17 cellular contexts compared by ENCODE assay signal in genomic region chr9:112377087-112377486, GRCh38. TPM values are rescaled to one million over a fixed set of nuclear protein-coding genes. Genes with fewer than 3 reads are reported as not detected.
DNase-seq lines count a peak whose midpoint lies in the region; ATAC-seq and TF ChIP-seq lines count a peak whose summit lies in the region.
"Had no signal": no experiment of that assay in that cellular context is flagged by ENCODE, and none has a peak within 500 bp of the region (broad histone marks: within the 10 kb centered on the region; RNA-seq: fewer than 3 reads in every experiment).

No MANE protein-coding gene starts in this region.

- H3K27ac Mint-ChIP-seq in activated naive CD8-positive, alpha-beta T cell treated with anti-CD3 and anti-CD28 coated beads, Interleukin-2, amount 10 ng/mL, durations not matched to agents 7 days and 5 days = no peak overlapping the region
- no peak overlapping the region for H3K27ac Mint-ChIP-seq in activated naive CD8-positive, alpha-beta T cell treated with anti-CD3 and anti-CD28 coated beads, Interleukin-2, amount 50 U/mL, for 24 hours
- H3K27ac Mint-ChIP-seq: activated B cell treated with CpG ODN at 0.5 μM for 24 hours had no signal

- no peak for ATAC-seq in activated naive CD8-positive, alpha-beta T cell treated with anti-CD3 and anti-CD28 coated beads, Interleukin-2, amount 10 ng/mL, durations not matched to agents 7 days and 5 days (ENCODE audit: low read depth)
- ATAC-seq in activated naive CD8-positive, alpha-beta T cell treated with anti-CD3 and anti-CD28 coated beads, Interleukin-2, amount 50 U/mL, for 24 hours = no peak
- ATAC-seq: activated T-cell treated with anti-CD3 and anti-CD28 coated beads, Interleukin-2, amount 50 U/mL, for 4 hours; upper lobe of right lung had no signal

- peaks cover 37% of the 10 kb centered on the region for H3K4me1 Mint-ChIP-seq in activated naive CD8-positive, alpha-beta T cell treated with anti-CD3 and anti-CD28 coated beads, Interleukin-2, amount 10 ng/mL, durations not matched to agents 7 days and 5 days
- H3K4me1 Mint-ChIP-seq in activated naive CD8-positive, alpha-beta T cell treated with anti-CD3 and anti-CD28 coated beads, Interleukin-2, amount 50 U/mL, for 24 hours = peaks cover 38% of the 10 kb centered on the region

- H3K9me3 ChIP-seq in duodenal mucosa (ENCODE audit: control insufficient read depth in 1 of 2, low read length in 2 of 2) (no peaks in the 10 kb centered on the region), skeletal muscle satellite cell (replicated peaks; ENCODE audit: low read length) (no peaks in the 10 kb centered on the region), smooth muscle cell (replicated peaks; ENCODE audit: low read depth) (no peaks in the 10 kb centered on the region)
- H3K9me3 ChIP-seq: upper lobe of right lung had no signal

- H3F3A ChIP-seq in smooth muscle cell (ENCODE audit: low read depth) = peaks cover 5% of the 10 kb centered on the region

- peak overlapping the region; percentile 79 to 90 for H3K4me3 ChIP-seq in duodenal mucosa (ENCODE audit: low read depth in 1 of 2, low read length in 2 of 2)
- H3K4me3 ChIP-seq in skeletal muscle satellite cell (ENCODE audit: low read length) = no peak overlapping the region
- no peak overlapping the region for H3K4me3 ChIP-seq in smooth muscle cell

- H3K36me3 Mint-ChIP-seq in activated naive CD8-positive, alpha-beta T cell treated with anti-CD3 and anti-CD28 coated beads, Interleukin-2, amount 10 ng/mL, durations not matched to agents 7 days and 5 days = peaks cover 21% of the 10 kb centered on the region
- peaks cover 4% of the 10 kb centered on the region for H3K36me3 Mint-ChIP-seq in activated naive CD8-positive, alpha-beta T cell treated with anti-CD3 and anti-CD28 coated beads, Interleukin-2, amount 50 U/mL, for 24 hours (ENCODE audit: low read depth)

- no peak for DNase-seq in activated naive CD8-positive, alpha-beta T cell treated with anti-CD3 and anti-CD28 coated beads, Interleukin-2, amount 10 ng/mL, durations not matched to agents 7 days and 5 days
- DNase-seq in activated naive CD8-positive, alpha-beta T cell treated with anti-CD3 and anti-CD28 coated beads, Interleukin-2, amount 50 U/mL, for 24 hours = no peak
- peak; percentile 55 for DNase-seq in M059J (ENCODE audit: low read depth)
- DNase-seq in NCI-H69 (lab: John Stamatoyannopoulos, UW) = no peak
- no peak for DNase-seq in amygdala (lab: John Stamatoyannopoulos, UW)
- no peak for DNase-seq in smooth muscle cell (lab: John Stamatoyannopoulos, UW; ENCODE audit: unreplicated experiment)
- DNase-seq: activated B cell treated with CpG ODN at 0.5 μM for 24 hours; activated T-cell treated with anti-CD3 and anti-CD28 coated beads, Interleukin-2, amount 50 U/mL, for 4 hours; AML-193; foreskin melanocyte; Karpas-422; NCI-H2029 treated with DMSO at 0.1 percent for 48 hours; NCI-H82; SJCRH30; upper lobe of right lung had no signal

- peaks cover under 1% of the 10 kb centered on the region for H4K20me1 ChIP-seq in smooth muscle cell (ENCODE audit: low read depth)

- H3K9ac ChIP-seq in duodenal mucosa (ENCODE audit: low read depth in 1 of 2, low read length in 2 of 2) (no peak overlapping the region), skeletal muscle satellite cell (ENCODE audit: low read depth, low read length) (no peak overlapping the region), smooth muscle cell (ENCODE audit: low read depth) (no peak overlapping the region)

- no peak for TF ChIP-seq CTCF in smooth muscle cell (IDR thresholded peaks at IDR 0.05; ENCODE audit: borderline replicate concordance, insufficient read depth, poor library complexity, severe bottlenecking)

- H3K4me2 ChIP-seq in skeletal muscle satellite cell (ENCODE audit: low read length) (peak overlapping the region; percentile 83), smooth muscle cell (no peak overlapping the region)

- no peaks in the 10 kb centered on the region for H3K27me3 ChIP-seq in duodenal mucosa (ENCODE audit: control insufficient read depth in 1 of 2, insufficient read depth in 2 of 2, low read length in 2 of 2)
- H3K27me3 ChIP-seq in skeletal muscle satellite cell (ENCODE audit: control insufficient read depth, insufficient read depth, low read length) = no peaks in the 10 kb centered on the region
- H3K27me3 ChIP-seq in smooth muscle cell (ENCODE audit: low read depth) = no peaks in the 10 kb centered on the region
- H3K27me3 ChIP-seq: SJCRH30, upper lobe of right lung had no signal

- H3K4me3 Mint-ChIP-seq in activated naive CD8-positive, alpha-beta T cell treated with anti-CD3 and anti-CD28 coated beads, Interleukin-2, amount 10 ng/mL, durations not matched to agents 7 days and 5 days = peak overlapping the region; percentile 99
- H3K4me3 Mint-ChIP-seq in activated naive CD8-positive, alpha-beta T cell treated with anti-CD3 and anti-CD28 coated beads, Interleukin-2, amount 50 U/mL, for 24 hours = no peak overlapping the region
- H3K4me3 Mint-ChIP-seq: activated B cell treated with CpG ODN at 0.5 μM for 24 hours; activated T-cell treated with anti-CD3 and anti-CD28 coated beads, Interleukin-2, amount 50 U/mL, for 4 hours had no signal

- H2AFZ ChIP-seq in smooth muscle cell (ENCODE audit: low read depth) = no peak overlapping the region

- H3K4me1 ChIP-seq in duodenal mucosa (ENCODE audit: control insufficient read depth in 1 of 2, insufficient read depth in 2 of 2, low read length in 2 of 2) (peaks cover 18 to 36% of the 10 kb centered on the region in 2 donors), skeletal muscle satellite cell (ENCODE audit: control insufficient read depth, insufficient read depth, low read length) (peaks cover 22% of the 10 kb centered on the region), smooth muscle cell (ENCODE audit: low read depth) (peaks cover 14% of the 10 kb centered on the region)

- WGBS in smooth muscle cell (ENCODE audit: low lambda C conversion rate) = 77% methylated on average over 2 of the region's 2 CpGs

- POLR2A ChIA-PET in activated naive CD8-positive, alpha-beta T cell treated with anti-CD3 and anti-CD28 coated beads, Interleukin-2, amount 10 ng/mL, durations not matched to agents 7 days and 5 days (lab: Charles Lee) = interaction anchor here (1.1 kb wide), 1 partner anchor 43 kb away, joined by 4 read pairs; the partner anchor contains the start of gene PTBP3

- no peak overlapping the region for H3K27ac ChIP-seq in duodenal mucosa (ENCODE audit: low read depth, low read length)
- no peak overlapping the region for H3K27ac ChIP-seq in smooth muscle cell (ENCODE audit: low read depth)
- H3K27ac ChIP-seq: SJCRH30, upper lobe of right lung had no signal

- H3K27me3 Mint-ChIP-seq in activated naive CD8-positive, alpha-beta T cell treated with anti-CD3 and anti-CD28 coated beads, Interleukin-2, amount 10 ng/mL, durations not matched to agents 7 days and 5 days = no peaks in the 10 kb centered on the region
- no peaks in the 10 kb centered on the region for H3K27me3 Mint-ChIP-seq in activated naive CD8-positive, alpha-beta T cell treated with anti-CD3 and anti-CD28 coated beads, Interleukin-2, amount 50 U/mL, for 24 hours
- H3K27me3 Mint-ChIP-seq: activated B cell treated with CpG ODN at 0.5 μM for 24 hours had no signal

- H3K36me3 ChIP-seq in duodenal mucosa (ENCODE audit: control insufficient read depth in 1 of 2, insufficient read depth in 2 of 2, low read length in 2 of 2) = no peaks in the 10 kb centered on the region
- H3K36me3 ChIP-seq in skeletal muscle satellite cell (ENCODE audit: insufficient read depth, low read length) = no peaks in the 10 kb centered on the region
- no peaks in the 10 kb centered on the region for H3K36me3 ChIP-seq in smooth muscle cell (ENCODE audit: low read depth)
- H3K36me3 ChIP-seq: SJCRH30, upper lobe of right lung had no signal

- peaks cover 7% of the 10 kb centered on the region for H3K9me3 Mint-ChIP-seq in activated naive CD8-positive, alpha-beta T cell treated with anti-CD3 and anti-CD28 coated beads, Interleukin-2, amount 10 ng/mL, durations not matched to agents 7 days and 5 days
- H3K9me3 Mint-ChIP-seq in activated naive CD8-positive, alpha-beta T cell treated with anti-CD3 and anti-CD28 coated beads, Interleukin-2, amount 50 U/mL, for 24 hours = peaks cover 3% of the 10 kb centered on the region
- H3K9me3 Mint-ChIP-seq: activated B cell treated with CpG ODN at 0.5 μM for 24 hours; activated T-cell treated with anti-CD3 and anti-CD28 coated beads, Interleukin-2, amount 50 U/mL, for 4 hours had no signal

- H3K79me2 ChIP-seq in smooth muscle cell (ENCODE audit: low read depth) = no peaks in the 10 kb centered on the region

RNA-seq across cellular contexts. Expression of gene HSDL2, which starts 2.8 kb away (rescaled TPM):
- 10 to 100 TPM; 20.1 to 21.6 TPM for total RNA-seq in activated naive CD8-positive, alpha-beta T cell treated with anti-CD3 and anti-CD28 coated beads, Interleukin-2, amount 10 ng/mL, durations not matched to agents 7 days and 5 days
- 32.1 and 48.1 TPM in 2 replicates for total RNA-seq in M059J (2014; rRNA removed; shearing (Covaris generic))
- 36.7 and 47.4 TPM in 2 replicates for total RNA-seq in skeletal muscle satellite cell (2012; rRNA removed)
- 18.7 and 19.4 TPM in 2 replicates for total RNA-seq in smooth muscle cell
- polyA plus RNA-seq in smooth muscle cell = 8.7 and 13.6 TPM in 2 replicates

RNA-seq across cellular contexts. Expression of gene PTBP3, which starts 43.7 kb away (rescaled TPM):
- 100 to 1,000 TPM; 144 to 155 TPM for total RNA-seq in activated naive CD8-positive, alpha-beta T cell treated with anti-CD3 and anti-CD28 coated beads, Interleukin-2, amount 10 ng/mL, durations not matched to agents 7 days and 5 days
- total RNA-seq in M059J (2014; rRNA removed; shearing (Covaris generic)) = 36.9 and 49.1 TPM in 2 replicates
- 19.0 and 25.1 TPM in 2 replicates for total RNA-seq in skeletal muscle satellite cell (2012; rRNA removed)
- total RNA-seq in smooth muscle cell = 51.5 and 53.2 TPM in 2 replicates
- polyA plus RNA-seq in smooth muscle cell = 9.5 and 14.7 TPM in 2 replicates

Comparison
In these comparisons a context has a peak if more than half of its experiments do, and no peak if none do; other contexts are left out.
1. H3K4me3 ChIP-seq: peak in duodenal mucosa (2 of 2); none in skeletal muscle satellite cell (single experiment) and smooth muscle cell (single experiment).